Comparison of ENCODE assay signal across 9 cellular contexts in the genomic region with DNA sequence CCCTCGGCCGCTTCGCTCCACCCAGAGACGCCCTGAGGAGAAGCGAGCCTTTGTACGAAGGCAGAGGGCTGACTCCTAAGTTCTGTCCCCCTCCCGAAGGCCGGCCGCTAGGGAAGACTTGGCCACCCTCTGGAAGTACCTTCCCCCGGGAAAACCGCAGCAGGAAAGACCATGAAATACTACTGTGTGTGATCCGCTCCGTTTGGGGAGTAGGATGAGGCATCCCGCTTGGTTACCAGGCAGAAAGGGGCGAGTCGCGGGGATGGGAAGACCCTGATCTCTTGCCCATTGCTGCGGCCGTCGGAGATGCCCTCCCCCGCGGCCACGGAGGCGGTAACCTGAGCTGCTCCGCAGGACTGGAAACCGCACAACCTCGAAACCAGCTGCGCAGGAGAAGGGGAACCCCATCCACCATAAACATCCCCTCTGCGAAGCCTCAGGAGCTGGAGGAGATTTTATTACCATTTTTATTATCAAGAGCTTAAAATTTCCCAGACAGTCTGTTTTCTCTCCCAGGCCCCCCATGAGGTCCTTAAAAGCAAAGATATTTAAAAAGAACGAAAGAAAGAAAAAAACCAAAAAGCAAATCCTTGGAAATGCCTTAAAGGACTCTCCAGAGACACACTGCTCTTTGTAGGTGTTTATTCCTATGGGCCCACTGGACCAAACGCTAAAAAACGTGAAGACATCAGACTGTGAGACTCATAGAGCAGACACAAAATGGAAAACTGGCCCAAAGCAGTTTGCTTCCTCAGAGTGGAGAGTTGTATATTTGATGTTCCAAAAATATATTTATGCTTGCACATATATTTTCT. TPM values are rescaled to one million over a fixed set of nuclear protein-coding genes. Genes with fewer than 3 reads are reported as not detected.
A peak's percentile ranks its signal among the peaks of the same experiment; 100 is the strongest.
DNase-seq lines count a peak whose midpoint lies in the region; ATAC-seq and TF ChIP-seq lines count a peak whose summit lies in the region.
"Had no signal": no experiment of that assay in that cellular context is flagged by ENCODE, and none has a peak within 500 bp of the region (broad histone marks: within the 10 kb centered on the region; RNA-seq: fewer than 3 reads in every experiment).

No MANE protein-coding gene starts in this region.

- intact Hi-C loops in activated CD4-positive, alpha-beta memory T cell treated with anti-CD3 and anti-CD28 coated beads for 36 hours (cut with micrococcal nuclease) = no loop called here
- intact Hi-C loops in right lobe of liver (cut with DNase I) (no loop called here), OCI-LY7 (cut with micrococcal nuclease; ENCODE audit: unreplicated experiment) (no loop called here)

- CTCF ChIA-PET in activated CD4-positive, alpha-beta memory T cell treated with anti-CD3 and anti-CD28 coated beads for 36 hours (lab: Charles Lee) = interaction anchor here (0.6 to 1.9 kb wide), 7 partner anchors 18 to 107 kb away, joined by 3 to 9 read pairs (median 4); no protein-coding TSS in a partner anchor
- CTCF ChIA-PET in activated CD4-positive, alpha-beta memory T cell treated with anti-CD3 and anti-CD28 coated beads, Interleukin-2, amount 10 ng/mL, durations not matched to agents 7 days and 5 days (lab: Charles Lee) = interaction anchor here (1.3 kb wide), 1 partner anchor 200 kb away, joined by 3 read pairs; no protein-coding TSS in a partner anchor
- CTCF ChIA-PET in OCI-LY7 (lab: Charles Lee; ENCODE audit: unreplicated experiment) = no interaction called here

- H3K9me3 ChIP-seq in right lobe of liver = no peaks in the 10 kb centered on the region
- no peaks in the 10 kb centered on the region for H3K9me3 ChIP-seq in thymus (ENCODE audit: control insufficient read depth)
- H3K9me3 ChIP-seq in OCI-LY7 (ENCODE audit: low read length) = no peaks in the 10 kb centered on the region

- no TSS peak for BruUV-seq in OCI-LY7 (replicated peaks; lab: Mats Ljungman, UMichigan)

- H3K27ac ChIP-seq in brain microvascular endothelial cell (peak overlapping the region; percentile 90), right lobe of liver (peak overlapping the region in 1 of 3 donors; percentile 40), thymus (ENCODE audit: low read depth) (peak overlapping the region; percentile 38), OCI-LY7 (ENCODE audit: low read depth, low read length, poor library complexity, severe bottlenecking) (no peak overlapping the region)

- ATAC-seq in right lobe of liver = peak; percentile 13 to 49 (median 33)

- H3K27me3 Mint-ChIP-seq in activated CD4-positive, alpha-beta memory T cell treated with anti-CD3 and anti-CD28 coated beads for 36 hours = peaks cover 47% of the 10 kb centered on the region
- H3K27me3 Mint-ChIP-seq in activated CD4-positive, alpha-beta memory T cell treated with anti-CD3 and anti-CD28 coated beads, Interleukin-2, amount 10 ng/mL, durations not matched to agents 7 days and 5 days = peaks cover 58% of the 10 kb centered on the region

- no peak overlapping the region for H3K27ac Mint-ChIP-seq in activated CD4-positive, alpha-beta memory T cell treated with anti-CD3 and anti-CD28 coated beads for 36 hours
- no peak overlapping the region for H3K27ac Mint-ChIP-seq in activated CD4-positive, alpha-beta memory T cell treated with anti-CD3 and anti-CD28 coated beads, Interleukin-2, amount 10 ng/mL, durations not matched to agents 7 days and 5 days

- no peak for TF ChIP-seq POLR2A in right lobe of liver (IDR thresholded peaks at IDR 0.05)

- H3K4me1 ChIP-seq in right lobe of liver = peaks cover 0 to 21% (median 0%) of the 10 kb centered on the region in 4 donors
- peaks cover 9% of the 10 kb centered on the region for H3K4me1 ChIP-seq in thymus (ENCODE audit: control insufficient read depth, insufficient read depth, low read length)
- H3K4me1 ChIP-seq in OCI-LY7 (ENCODE audit: insufficient read depth, low read length, poor library complexity, severe bottlenecking) = no peaks in the 10 kb centered on the region

- peak overlapping the region; percentile 91 for H3K4me3 ChIP-seq in brain microvascular endothelial cell (ENCODE audit: low read depth, low read length)
- H3K4me3 ChIP-seq in right lobe of liver = peak overlapping the region; percentile 35 to 48 (median 39)
- peak overlapping the region; percentile 37 for H3K4me3 ChIP-seq in thymus (ENCODE audit: low read length)
- H3K4me3 ChIP-seq in OCI-LY7 (ENCODE audit: low read depth, low read length, poor library complexity, severe bottlenecking) = no peak overlapping the region

- peaks cover 6% of the 10 kb centered on the region for H3K36me3 ChIP-seq in brain microvascular endothelial cell (replicated peaks)
- no peaks in the 10 kb centered on the region for H3K36me3 ChIP-seq in right lobe of liver
- no peaks in the 10 kb centered on the region for H3K36me3 ChIP-seq in thymus (ENCODE audit: control insufficient read depth, insufficient read depth)
- H3K36me3 ChIP-seq in OCI-LY7 (ENCODE audit: insufficient read depth, low read length) = no peaks in the 10 kb centered on the region

- H3K9me2 ChIP-seq in OCI-LY7 (ENCODE audit: insufficient read depth, low read length) = no peaks in the 10 kb centered on the region

- H2AFZ ChIP-seq in OCI-LY7 (ENCODE audit: low read length) = no peak overlapping the region

- peaks cover 33% of the 10 kb centered on the region for H3K4me1 Mint-ChIP-seq in activated CD4-positive, alpha-beta memory T cell treated with anti-CD3 and anti-CD28 coated beads for 36 hours (ENCODE audit: low read depth)
- peaks cover 22% of the 10 kb centered on the region for H3K4me1 Mint-ChIP-seq in activated CD4-positive, alpha-beta memory T cell treated with anti-CD3 and anti-CD28 coated beads, Interleukin-2, amount 10 ng/mL, durations not matched to agents 7 days and 5 days

- peak overlapping the region; percentile 27 for H3K4me3 Mint-ChIP-seq in activated CD4-positive, alpha-beta memory T cell treated with anti-CD3 and anti-CD28 coated beads for 36 hours
- no peak overlapping the region for H3K4me3 Mint-ChIP-seq in activated CD4-positive, alpha-beta memory T cell treated with anti-CD3 and anti-CD28 coated beads, Interleukin-2, amount 10 ng/mL, durations not matched to agents 7 days and 5 days

- no peaks in the 10 kb centered on the region for H3K27me3 ChIP-seq in brain microvascular endothelial cell (replicated peaks)
- peaks cover 0 to 17% of the 10 kb centered on the region in 2 donors for H3K27me3 ChIP-seq in right lobe of liver
- H3K27me3 ChIP-seq in thymus (ENCODE audit: control insufficient read depth, insufficient read depth) = peaks cover 33% of the 10 kb centered on the region

- TF ChIP-seq CTCF in brain microvascular endothelial cell (IDR thresholded peaks at IDR 0.05; ENCODE audit: low read depth, low read length, missing control alignments) (peak; percentile 34), right lobe of liver (IDR thresholded peaks at IDR 0.05) (no peak), OCI-LY7 (conservative IDR thresholded peaks at IDR 0.05; ENCODE audit: low read length) (no peak)

- peaks cover 5% of the 10 kb centered on the region for H3K9me3 Mint-ChIP-seq in activated CD4-positive, alpha-beta memory T cell treated with anti-CD3 and anti-CD28 coated beads for 36 hours
- H3K9me3 Mint-ChIP-seq in activated CD4-positive, alpha-beta memory T cell treated with anti-CD3 and anti-CD28 coated beads, Interleukin-2, amount 10 ng/mL, durations not matched to agents 7 days and 5 days = peaks cover 4% of the 10 kb centered on the region

- WGBS in right lobe of liver (ENCODE audit: insufficient coverage, low coverage, low lambda C conversion rate, missing lambda C conversion rate) = 11% methylated on average over 17 of the region's 32 CpGs
- WGBS in thymus = 10% methylated on average over 32 of the region's 32 CpGs

- H3K36me3 Mint-ChIP-seq in activated CD4-positive, alpha-beta memory T cell treated with anti-CD3 and anti-CD28 coated beads for 36 hours = no peaks in the 10 kb centered on the region
- H3K36me3 Mint-ChIP-seq in activated CD4-positive, alpha-beta memory T cell treated with anti-CD3 and anti-CD28 coated beads, Interleukin-2, amount 10 ng/mL, durations not matched to agents 7 days and 5 days (ENCODE audit: low read depth) = no peaks in the 10 kb centered on the region

- H4K20me1 ChIP-seq in OCI-LY7 (ENCODE audit: insufficient read depth, low read length) = no peaks in the 10 kb centered on the region

- in situ Hi-C loops in brain microvascular endothelial cell (cut with HindIII; ENCODE audit: low pct_ligation_motif_present, low sequenced_read_pairs) = no loop called here

- no peaks in the 10 kb centered on the region for H3K79me2 ChIP-seq in OCI-LY7 (ENCODE audit: insufficient read depth, low read depth, low read length)

- POLR2A ChIA-PET in activated CD4-positive, alpha-beta memory T cell treated with anti-CD3 and anti-CD28 coated beads for 36 hours (lab: Charles Lee) = no interaction called here
- POLR2A ChIA-PET in activated CD4-positive, alpha-beta memory T cell treated with anti-CD3 and anti-CD28 coated beads, Interleukin-2, amount 10 ng/mL, durations not matched to agents 7 days and 5 days (lab: Charles Lee) = interaction anchor here (0.8 to 1.6 kb wide), 2 partner anchors 16 to 196 kb away, joined by 3 read pairs; no protein-coding TSS in a partner anchor
- POLR2A ChIA-PET in OCI-LY7 (lab: Charles Lee) = interaction anchor here (1.5 kb wide), 1 partner anchor 29 kb away, joined by 3 read pairs; no protein-coding TSS in a partner anchor

- H3K4me2 ChIP-seq in OCI-LY7 (ENCODE audit: low read length) = no peak overlapping the region

- peak; percentile 34 for DNase-seq in activated CD4-positive, alpha-beta memory T cell treated with anti-CD3 and anti-CD28 coated beads for 36 hours
- no peak for DNase-seq in activated CD4-positive, alpha-beta memory T cell treated with anti-CD3 and anti-CD28 coated beads, Interleukin-2, amount 10 ng/mL, durations not matched to agents 7 days and 5 days
- DNase-seq in brain microvascular endothelial cell (no peak), right lobe of liver (no peak), SIG-M5 (lab: John Stamatoyannopoulos, UW) (no peak), OCI-LY7 (ENCODE audit: low spot score) (no peak), globus pallidus (ENCODE audit: low spot score) (no peak)
- DNase-seq: DND-41 had no signal

RNA-seq across cellular contexts. Expression of a gene that starts 1.0 kb away (rescaled TPM):
- not detected for total RNA-seq in activated CD4-positive, alpha-beta memory T cell treated with anti-CD3 and anti-CD28 coated beads for 36 hours
- total RNA-seq in activated CD4-positive, alpha-beta memory T cell treated with anti-CD3 and anti-CD28 coated beads, Interleukin-2, amount 10 ng/mL, durations not matched to agents 7 days and 5 days = under 1 TPM; 0.15 to 0.18 TPM
- total RNA-seq in right lobe of liver = 10 to 100 TPM in 1 of 6 experiments, 1 to 10 TPM in 5; 1.7 to 12.9 (median 4.5) TPM
- 2.5 TPM for polyA plus RNA-seq in thymus
- not detected in 2 replicates for total RNA-seq in OCI-LY7 (2014; rRNA removed; shearing (Covaris generic))
- total RNA-seq in OCI-LY7 (2022) = not detected in 2 replicates
